6 cellular contexts compared by ENCODE assay signal in genomic region chr16:30533748-30534367, GRCh38. TPM values are rescaled to one million over a fixed set of nuclear protein-coding genes. Genes with fewer than 3 reads are reported as not detected.
DNase-seq lines count a peak whose midpoint lies in the region; ATAC-seq and TF ChIP-seq lines count a peak whose summit lies in the region.

No MANE protein-coding gene starts in this region.

- peaks cover 22% of the 10 kb centered on the region for H3K36me3 Mint-ChIP-seq in activated CD8-positive, alpha-beta memory T cell treated with anti-CD3 and anti-CD28 coated beads, Interleukin-2, amount 10 ng/mL, durations not matched to agents 7 days and 5 days

- peaks cover 8% of the 10 kb centered on the region for H3K4me1 ChIP-seq in iPS-18a (ENCODE audit: control insufficient read depth, low read depth, low read length)

- H3K9ac ChIP-seq in iPS-18a (ENCODE audit: low read length), result peak overlapping the region; percentile 98

- DNase-seq in activated CD8-positive, alpha-beta memory T cell treated with anti-CD3 and anti-CD28 coated beads, Interleukin-2, amount 10 ng/mL, durations not matched to agents 7 days and 5 days, result peak; percentile 54
- no peak for DNase-seq in activated CD8-positive, alpha-beta memory T cell treated with anti-CD3 and anti-CD28 coated beads for 24 hours
- no peak for DNase-seq in SHP77 (lab: John Stamatoyannopoulos, UW)
- DNase-seq in effector CD8-positive, alpha-beta T cell (lab: John Stamatoyannopoulos, UW), result no peak

- peak overlapping the region; percentile 82 for H3K4me3 Mint-ChIP-seq in activated CD8-positive, alpha-beta memory T cell treated with anti-CD3 and anti-CD28 coated beads, Interleukin-2, amount 10 ng/mL, durations not matched to agents 7 days and 5 days

- CTCF ChIA-PET in activated CD8-positive, alpha-beta memory T cell treated with anti-CD3 and anti-CD28 coated beads, Interleukin-2, amount 10 ng/mL, durations not matched to agents 7 days and 5 days (lab: Charles Lee), result interaction anchor here (1.2 to 4.3 kb wide), 9 partner anchors 20 to 408 kb away, joined by 3 to 60 read pairs (median 14); partner anchors contain the start of genes DCTPP1, ZNF688 and ZNF764

- no peaks in the 10 kb centered on the region for H3K9me3 Mint-ChIP-seq in activated CD8-positive, alpha-beta memory T cell treated with anti-CD3 and anti-CD28 coated beads, Interleukin-2, amount 10 ng/mL, durations not matched to agents 7 days and 5 days (ENCODE audit: low read depth)

- no peaks in the 10 kb centered on the region for H3K27me3 Mint-ChIP-seq in activated CD8-positive, alpha-beta memory T cell treated with anti-CD3 and anti-CD28 coated beads, Interleukin-2, amount 10 ng/mL, durations not matched to agents 7 days and 5 days

- H3K27ac Mint-ChIP-seq in activated CD8-positive, alpha-beta memory T cell treated with anti-CD3 and anti-CD28 coated beads, Interleukin-2, amount 10 ng/mL, durations not matched to agents 7 days and 5 days, result peak overlapping the region; percentile 96

- peak overlapping the region; percentile 89 for H3K4me3 ChIP-seq in iPS-18a (ENCODE audit: low read length)

- H3K27me3 ChIP-seq in iPS-18a (ENCODE audit: control insufficient read depth, insufficient read depth, low read length), result no peaks in the 10 kb centered on the region

- ATAC-seq in activated CD8-positive, alpha-beta memory T cell treated with anti-CD3 and anti-CD28 coated beads, Interleukin-2, amount 10 ng/mL, durations not matched to agents 7 days and 5 days, result peak; percentile 5
- peak; percentile 13 for ATAC-seq in SK-N-SH treated with all-trans-retinoic acid at 6 μM for 48 hours

- H3K36me3 ChIP-seq in iPS-18a (ENCODE audit: control insufficient read depth, low read depth, low read length), result peaks cover 10% of the 10 kb centered on the region

- H3K4me1 Mint-ChIP-seq in activated CD8-positive, alpha-beta memory T cell treated with anti-CD3 and anti-CD28 coated beads, Interleukin-2, amount 10 ng/mL, durations not matched to agents 7 days and 5 days, result peaks cover 30% of the 10 kb centered on the region

- no peaks in the 10 kb centered on the region for H3K9me3 ChIP-seq in iPS-18a (ENCODE audit: control insufficient read depth, low read depth, low read length)

- no peak overlapping the region for H3K27ac ChIP-seq in iPS-18a (ENCODE audit: low read length)

TF ChIP-seq in SK-N-SH treated with all-trans-retinoic acid at 6 μM for 48 hours, 23 proteins besides CTCF, POLR2A, EP300 and RAD21:
- TF ChIP-seq ZC3H10 (CRISPR knock-in tag; IDR thresholded peaks at IDR 0.05), result no peak

RNA-seq across cellular contexts. Expression of gene ZNF747, which starts 0.8 kb away (rescaled TPM):
- 10 to 100 TPM; 11.3 to 13.2 TPM for total RNA-seq in activated CD8-positive, alpha-beta memory T cell treated with anti-CD3 and anti-CD28 coated beads, Interleukin-2, amount 10 ng/mL, durations not matched to agents 7 days and 5 days

RNA-seq across cellular contexts. Expression of gene ZNF768, which starts 7.5 kb away (rescaled TPM):
- 10 to 100 TPM in 1 of 2 experiments, 1 to 10 TPM in 1; 6.2 to 10.3 TPM for total RNA-seq in activated CD8-positive, alpha-beta memory T cell treated with anti-CD3 and anti-CD28 coated beads, Interleukin-2, amount 10 ng/mL, durations not matched to agents 7 days and 5 days

RNA-seq across cellular contexts. Expression of gene ZNF764, which starts 24.3 kb away (rescaled TPM):
- total RNA-seq in activated CD8-positive, alpha-beta memory T cell treated with anti-CD3 and anti-CD28 coated beads, Interleukin-2, amount 10 ng/mL, durations not matched to agents 7 days and 5 days, result 10 to 100 TPM; 14.0 to 15.6 TPM

RNA-seq across cellular contexts. Expression of gene ZNF688, which starts 37.7 kb away (rescaled TPM):
- 10 to 100 TPM; 14.5 to 14.7 TPM for total RNA-seq in activated CD8-positive, alpha-beta memory T cell treated with anti-CD3 and anti-CD28 coated beads, Interleukin-2, amount 10 ng/mL, durations not matched to agents 7 days and 5 days

RNA-seq across cellular contexts. Expression of gene ZNF785, which starts 51.6 kb away (rescaled TPM):
- 10 to 100 TPM; 18.9 to 21.2 TPM for total RNA-seq in activated CD8-positive, alpha-beta memory T cell treated with anti-CD3 and anti-CD28 coated beads, Interleukin-2, amount 10 ng/mL, durations not matched to agents 7 days and 5 days
